Comparison of ENCODE assay signal across 13 cellular contexts in the genomic region with DNA sequence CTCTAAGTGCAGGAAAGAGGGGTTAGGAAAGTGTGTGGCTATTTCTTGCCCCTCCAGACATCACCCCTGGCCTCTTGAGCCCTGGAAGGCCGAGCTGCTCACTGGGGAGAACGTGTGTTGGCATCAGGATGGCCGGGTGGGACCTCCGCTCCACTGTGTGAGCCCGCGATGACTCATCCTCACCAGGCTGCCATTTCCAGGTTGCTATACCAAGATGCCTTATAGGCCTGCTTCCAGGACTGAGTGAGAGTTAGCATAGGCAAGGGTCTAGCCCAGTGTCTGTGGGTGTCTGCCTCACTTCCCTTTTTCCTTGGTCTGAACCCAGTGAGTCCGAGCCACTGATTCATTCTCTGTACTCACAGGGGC.
A peak's percentile ranks its signal among the peaks of the same experiment; 100 is the strongest.
DNase-seq lines count a peak whose midpoint lies in the region; ATAC-seq and TF ChIP-seq lines count a peak whose summit lies in the region.
"Had no signal": no experiment of that assay in that cellular context is flagged by ENCODE, and none has a peak within 500 bp of the region (broad histone marks: within the 10 kb centered on the region; RNA-seq: fewer than 3 reads in every experiment).

No MANE protein-coding gene starts in this region.

- no peak for ATAC-seq in activated CD4-positive, alpha-beta T cell treated with anti-CD3 and anti-CD28 coated beads for 36 hours
- ATAC-seq in RWPE2 (ENCODE audit: low read depth) (peak; percentile 55; the same call in 2 of the 3 replicates), gastroesophageal sphincter (peak; percentile 20), upper lobe of right lung (peak; percentile 63), GM19351 (IDR thresholded peaks at IDR 0.05; ENCODE audit: unreplicated experiment) (no peak), GM19328 (IDR thresholded peaks at IDR 0.05; ENCODE audit: unreplicated experiment) (no peak)

- WGBS in gastroesophageal sphincter (ENCODE audit: low coverage in 1 of 2), 2 donors: 56 to 60% methylated on average over 1 to 2 of the region's 7 CpGs
- 53 to 74% methylated on average over 4 to 7 of the region's 7 CpGs for WGBS in thyroid gland, 2 donors

- H3K4me1 Mint-ChIP-seq in activated CD4-positive, alpha-beta T cell treated with anti-CD3 and anti-CD28 coated beads for 36 hours: no peaks in the 10 kb centered on the region

- H3K4me3 ChIP-seq in RWPE2 (ENCODE audit: severe bottlenecking): no peak overlapping the region
- no peak overlapping the region for H3K4me3 ChIP-seq in gastroesophageal sphincter
- no peak overlapping the region for H3K4me3 ChIP-seq in upper lobe of right lung
- H3K4me3 ChIP-seq in thyroid gland (replicated peaks in 1 of 3): no peak overlapping the region
- H3K4me3 ChIP-seq: spleen had no signal

- H3K27me3 ChIP-seq in RWPE2 (ENCODE audit: insufficient read depth, poor library complexity, severe bottlenecking) (no peaks in the 10 kb centered on the region), gastroesophageal sphincter (no peaks in the 10 kb centered on the region), upper lobe of right lung (peaks cover 3% of the 10 kb centered on the region), thyroid gland (no peaks in the 10 kb centered on the region)

- H3K27me3 Mint-ChIP-seq in activated CD4-positive, alpha-beta T cell treated with anti-CD3 and anti-CD28 coated beads for 36 hours: peaks cover 4% of the 10 kb centered on the region

- CTCF ChIA-PET in activated CD4-positive, alpha-beta T cell treated with anti-CD3 and anti-CD28 coated beads for 36 hours (lab: Charles Lee): no interaction called here

- POLR2A ChIA-PET in activated CD4-positive, alpha-beta T cell treated with anti-CD3 and anti-CD28 coated beads for 36 hours (lab: Charles Lee): no interaction called here

- no peaks in the 10 kb centered on the region for H3K36me3 Mint-ChIP-seq in activated CD4-positive, alpha-beta T cell treated with anti-CD3 and anti-CD28 coated beads for 36 hours (ENCODE audit: low read depth)

- DNase-seq in activated CD4-positive, alpha-beta T cell treated with anti-CD3 and anti-CD28 coated beads for 36 hours: peak; percentile 2
- no peak for DNase-seq in activated CD4-positive, alpha-beta T cell treated with anti-CD3 and anti-CD28 coated beads, Interleukin-2, amount 50 U/mL, for 4 hours
- DNase-seq in RWPE2 (ENCODE audit: low spot score) (no peak), upper lobe of right lung (peak; percentile 45), thyroid gland (no peak)
- DNase-seq: ACHN; activated CD4-positive, alpha-beta T cell treated with anti-CD3 and anti-CD28 coated beads, Interleukin-2, amount 50 U/mL, for 48 hours; DMS 273 treated with DMSO at 0.1 percent for 48 hours; NCI-H2029 had no signal

- TF ChIP-seq POLR2A in gastroesophageal sphincter (IDR thresholded peaks at IDR 0.05) (no peak), thyroid gland (IDR thresholded peaks at IDR 0.05) (no peak)

- intact Hi-C loops in activated CD4-positive, alpha-beta T cell treated with anti-CD3 and anti-CD28 coated beads for 36 hours (cut with DNase I, micrococcal nuclease): no loop called here
- intact Hi-C loops in upper lobe of right lung (cut with DNase I): no loop called here
- intact Hi-C loops in thyroid gland (cut with DNase I): no loop called here

- H3K4me3 Mint-ChIP-seq in activated CD4-positive, alpha-beta T cell treated with anti-CD3 and anti-CD28 coated beads for 36 hours: no peak overlapping the region

- peak overlapping the region; percentile 26 for H3K27ac ChIP-seq in RWPE2 (ENCODE audit: poor library complexity, severe bottlenecking)
- peak overlapping the region in 3 of 4 donors; percentile 28 to 50 (median 33) for H3K27ac ChIP-seq in gastroesophageal sphincter
- no peak overlapping the region for H3K27ac ChIP-seq in upper lobe of right lung
- no peak overlapping the region for H3K27ac ChIP-seq in thyroid gland
- H3K27ac ChIP-seq: spleen had no signal

- no peak overlapping the region for H3K27ac Mint-ChIP-seq in activated CD4-positive, alpha-beta T cell treated with anti-CD3 and anti-CD28 coated beads for 36 hours

- TF ChIP-seq CTCF in RWPE2 (IDR thresholded peaks at IDR 0.05; ENCODE audit: poor library complexity, severe bottlenecking) (no peak), gastroesophageal sphincter (IDR thresholded peaks at IDR 0.05) (no peak), upper lobe of right lung (IDR thresholded peaks at IDR 0.05) (no peak), thyroid gland (IDR thresholded peaks at IDR 0.05) (no peak)

- no peak for TF ChIP-seq EP300 in gastroesophageal sphincter (IDR thresholded peaks at IDR 0.05)

- no peaks in the 10 kb centered on the region; the same call in 1 of the 2 replicates for H3K36me3 ChIP-seq in RWPE2 (ENCODE audit: low read depth)
- no peaks in the 10 kb centered on the region for H3K36me3 ChIP-seq in gastroesophageal sphincter
- H3K36me3 ChIP-seq in upper lobe of right lung: no peaks in the 10 kb centered on the region
- no peaks in the 10 kb centered on the region for H3K36me3 ChIP-seq in thyroid gland
- H3K36me3 ChIP-seq: spleen had no signal

- H3K4me1 ChIP-seq in RWPE2 (ENCODE audit: insufficient read depth, poor library complexity, severe bottlenecking): peaks cover 7% of the 10 kb centered on the region
- H3K4me1 ChIP-seq in gastroesophageal sphincter: peaks cover 0 to 44% (median 17%) of the 10 kb centered on the region in 3 donors
- H3K4me1 ChIP-seq in upper lobe of right lung: no peaks in the 10 kb centered on the region
- peaks cover 0 to 4% of the 10 kb centered on the region in 2 donors for H3K4me1 ChIP-seq in thyroid gland
- H3K4me1 ChIP-seq: spleen had no signal

- H3K9me3 Mint-ChIP-seq in activated CD4-positive, alpha-beta T cell treated with anti-CD3 and anti-CD28 coated beads for 36 hours (ENCODE audit: low read depth): no peaks in the 10 kb centered on the region

- H3K9me3 ChIP-seq in RWPE2 (ENCODE audit: severe bottlenecking): peaks cover 5% of the 10 kb centered on the region
- no peaks in the 10 kb centered on the region for H3K9me3 ChIP-seq in gastroesophageal sphincter
- no peaks in the 10 kb centered on the region for H3K9me3 ChIP-seq in upper lobe of right lung
- no peaks in the 10 kb centered on the region for H3K9me3 ChIP-seq in thyroid gland
- H3K9me3 ChIP-seq: spleen had no signal

Comparison
In these comparisons a context has a peak if more than half of its experiments do, and no peak if none do; other contexts are left out.
1. DNase-seq: peak in activated CD4-positive, alpha-beta T cell treated with anti-CD3 and anti-CD28 coated beads for 36 hours (single experiment) and upper lobe of right lung (single experiment); none in activated CD4-positive, alpha-beta T cell treated with anti-CD3 and anti-CD28 coated beads, Interleukin-2, amount 50 U/mL, for 4 hours (0 of 2), RWPE2 (single experiment) and thyroid gland (0 of 2).
2. ATAC-seq: peak in RWPE2 (single experiment), gastroesophageal sphincter (single experiment) and upper lobe of right lung (single experiment); none in activated CD4-positive, alpha-beta T cell treated with anti-CD3 and anti-CD28 coated beads for 36 hours (single experiment), GM19351 (single experiment) and GM19328 (single experiment).
3. H3K27ac ChIP-seq: peak in RWPE2 (single experiment) and gastroesophageal sphincter (3 of 4); none in upper lobe of right lung (single experiment) and thyroid gland (0 of 3).